Comparison of ENCODE assay signal across 8 cellular contexts in genomic region chr6:63572733-63573139, GRCh38. TPM values are rescaled to one million over a fixed set of nuclear protein-coding genes. Genes with fewer than 3 reads are reported as not detected.
DNase-seq lines count a peak whose midpoint lies in the region; ATAC-seq lines count a peak whose summit lies in the region.

No MANE protein-coding gene starts in this region.

- H3K27me3 ChIP-seq in skeletal muscle tissue (ENCODE audit: control insufficient read depth in 3 of 3, insufficient read depth in 3 of 3, low read length in 3 of 3): no peaks in the 10 kb centered on the region

- H3K9me3 Mint-ChIP-seq in activated T-helper 17 cell treated with anti-CD3 and anti-CD28 coated beads, Interleukin-2, amount 50 U/mL, for 72 hours: no peaks in the 10 kb centered on the region

- H3K4me1 Mint-ChIP-seq in activated T-helper 17 cell treated with anti-CD3 and anti-CD28 coated beads, Interleukin-2, amount 50 U/mL, for 72 hours: peaks cover 9% of the 10 kb centered on the region

- ATAC-seq in GM18502 (IDR thresholded peaks at IDR 0.05; ENCODE audit: poor library complexity, unreplicated experiment) (peak; percentile 2), HG02840 (IDR thresholded peaks at IDR 0.05; ENCODE audit: low FRiP score, unreplicated experiment) (peak; percentile 9), left ventricle myocardium superior (peak; percentile 21), GM21825 (IDR thresholded peaks at IDR 0.05; ENCODE audit: unreplicated experiment) (no peak)
- no peak for ATAC-seq in activated T-helper 17 cell treated with anti-CD3 and anti-CD28 coated beads, Interleukin-2, amount 50 U/mL, for 72 hours (replicated peaks)

- H3K36me3 ChIP-seq in skeletal muscle tissue (ENCODE audit: control insufficient read depth in 3 of 3, insufficient read depth in 3 of 3, low read length in 3 of 3): peaks cover 10 to 11% (median 10%) of the 10 kb centered on the region in 3 donors

- peaks cover 36% of the 10 kb centered on the region for H3K36me3 Mint-ChIP-seq in activated T-helper 17 cell treated with anti-CD3 and anti-CD28 coated beads, Interleukin-2, amount 50 U/mL, for 72 hours (ENCODE audit: low read depth)

- peak overlapping the region; percentile 99 for H3K27ac ChIP-seq in skeletal muscle tissue (ENCODE audit: low read depth, low read length)

- H3K27me3 Mint-ChIP-seq in activated T-helper 17 cell treated with anti-CD3 and anti-CD28 coated beads, Interleukin-2, amount 50 U/mL, for 72 hours: no peaks in the 10 kb centered on the region

- H3K27ac Mint-ChIP-seq in activated T-helper 17 cell treated with anti-CD3 and anti-CD28 coated beads, Interleukin-2, amount 50 U/mL, for 72 hours: peak overlapping the region; percentile 92

- H3K9ac ChIP-seq in skeletal muscle tissue (ENCODE audit: low read depth in 1 of 3, low read length in 3 of 3): peak overlapping the region; percentile 97 to 99 (median 99)

- peak overlapping the region; percentile 93 for H3K4me3 Mint-ChIP-seq in activated T-helper 17 cell treated with anti-CD3 and anti-CD28 coated beads, Interleukin-2, amount 50 U/mL, for 72 hours

- H3K4me1 ChIP-seq in skeletal muscle tissue (ENCODE audit: control insufficient read depth in 3 of 3, insufficient read depth in 3 of 3, low read length in 3 of 3): peaks cover 10 to 18% (median 12%) of the 10 kb centered on the region in 3 donors

- intact Hi-C loops in left ventricle myocardium superior (cut with micrococcal nuclease): no loop called here

- no peaks in the 10 kb centered on the region for H3K9me3 ChIP-seq in skeletal muscle tissue (ENCODE audit: control insufficient read depth in 3 of 3, low read length in 3 of 3)

- H3K4me3 ChIP-seq in skeletal muscle tissue (ENCODE audit: low read length in 3 of 3): peak overlapping the region; percentile 80 to 92 (median 88)

- DNase-seq in left ventricle myocardium superior: no peak
- no peak for DNase-seq in NCI-H2029 treated with DMSO at 0.1 percent for 48 hours (lab: John Stamatoyannopoulos, UW)
- DNase-seq in activated CD4-positive, alpha-beta T cell treated with anti-CD3 and anti-CD28 coated beads, Interleukin-2, amount 50 U/mL, for 48 hours: no peak

RNA-seq across cellular contexts. Expression of gene PTP4A1, which starts 0.5 kb away (rescaled TPM):
- total RNA-seq in activated T-helper 17 cell treated with anti-CD3 and anti-CD28 coated beads, Interleukin-2, amount 50 U/mL, for 72 hours: 10 to 100 TPM; 43.3 to 70.8 TPM
- total RNA-seq in left ventricle myocardium superior (39.1 TPM), skeletal muscle tissue (28.7 TPM)

Comparison
In these comparisons a context has a peak if more than half of its experiments do, and no peak if none do; other contexts are left out.
1. ATAC-seq: peak in GM18502 (single experiment), HG02840 (single experiment) and left ventricle myocardium superior (single experiment); none in activated T-helper 17 cell treated with anti-CD3 and anti-CD28 coated beads, Interleukin-2, amount 50 U/mL, for 72 hours (single experiment) and GM21825 (single experiment).